1 cellular context compared by ENCODE assay signal in the genomic region with DNA sequence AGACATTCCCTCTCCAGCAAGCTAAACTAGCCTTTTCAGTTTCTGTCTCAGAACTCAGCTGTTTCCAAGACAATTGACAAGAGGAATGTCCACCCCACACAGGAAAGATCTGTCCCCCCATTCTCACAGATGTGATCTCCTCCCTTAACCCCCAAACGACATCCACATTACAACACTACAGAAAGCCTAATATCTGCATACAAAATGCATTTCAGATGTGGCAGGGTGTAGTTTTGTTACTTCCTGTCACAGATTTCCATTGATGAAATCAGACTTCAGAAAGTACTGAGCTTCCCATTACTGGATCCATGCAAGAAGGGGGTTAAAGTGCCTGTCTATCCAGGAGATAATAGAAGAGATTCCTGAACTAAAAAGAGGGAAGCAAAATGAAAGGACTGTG.
TF ChIP-seq lines count a peak whose summit lies in the region.

No MANE protein-coding gene starts in this region.

TF ChIP-seq in IMR-90, 13 proteins besides CTCF, POLR2A, EP300 and RAD21:
- TF ChIP-seq, protein P1, sequence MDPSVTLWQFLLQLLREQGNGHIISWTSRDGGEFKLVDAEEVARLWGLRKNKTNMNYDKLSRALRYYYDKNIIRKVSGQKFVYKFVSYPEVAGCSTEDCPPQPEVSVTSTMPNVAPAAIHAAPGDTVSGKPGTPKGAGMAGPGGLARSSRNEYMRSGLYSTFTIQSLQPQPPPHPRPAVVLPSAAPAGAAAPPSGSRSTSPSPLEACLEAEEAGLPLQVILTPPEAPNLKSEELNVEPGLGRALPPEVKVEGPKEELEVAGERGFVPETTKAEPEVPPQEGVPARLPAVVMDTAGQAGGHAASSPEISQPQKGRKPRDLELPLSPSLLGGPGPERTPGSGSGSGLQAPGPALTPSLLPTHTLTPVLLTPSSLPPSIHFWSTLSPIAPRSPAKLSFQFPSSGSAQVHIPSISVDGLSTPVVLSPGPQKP (IDR thresholded peaks at IDR 0.05; ENCODE audit: borderline replicate concordance, low read depth, low read length), result no peak
- TF ChIP-seq BHLHE40 (IDR thresholded peaks at IDR 0.05; ENCODE audit: low read depth, low read length), result no peak
